Comparison of ENCODE assay signal across 29 cellular contexts in genomic region chr4:153832720-153833287, GRCh38. TPM values are rescaled to one million over a fixed set of nuclear protein-coding genes. Genes with fewer than 3 reads are reported as not detected.
"Had no signal": no experiment of that assay in that cellular context is flagged by ENCODE, and none has a peak within 500 bp of the region (broad histone marks: within the 10 kb centered on the region; RNA-seq: fewer than 3 reads in every experiment).

No MANE protein-coding gene starts in this region.

- H3K9me3 ChIP-seq: SJCRH30, SK-N-SH had no signal

- H3K27me3 ChIP-seq: brain microvascular endothelial cell, cardiac muscle cell, SJCRH30 had no signal

- H3K27ac ChIP-seq: brain microvascular endothelial cell, cardiac muscle cell, RWPE1, SJCRH30, VCaP had no signal

- H3K4me1 ChIP-seq: SJCRH30 had no signal

- H3K4me2 ChIP-seq: SK-N-SH had no signal

- H3K4me3 ChIP-seq: cardiac muscle cell, SJCRH30 had no signal

- H3K9me2 ChIP-seq: SK-N-SH had no signal

- ATAC-seq: activated T-helper 17 cell treated with anti-CD3 and anti-CD28 coated beads, Interleukin-2, amount 50 U/mL, for 72 hours; Panc1 had no signal

- DNase-seq: activated CD4-positive, alpha-beta memory T cell treated with anti-CD3 and anti-CD28 coated beads for 36 hours; activated CD4-positive, alpha-beta T cell treated with anti-CD3 and anti-CD28 coated beads, Interleukin-2, amount 10 ng/mL, durations not matched to agents 7 days and 5 days; activated CD4-positive, CD25-positive, alpha-beta regulatory T cell; activated CD8-positive, alpha-beta memory T cell treated with anti-CD3 and anti-CD28 coated beads for 24 hours; activated gamma-delta T cell; activated naive CD4-positive, alpha-beta T cell treated with anti-CD3 and anti-CD28 coated beads for 36 hours; activated T-cell treated with anti-CD3 and anti-CD28 coated beads for 4 hours; activated T-cell treated with anti-CD3 and anti-CD28 coated beads, Interleukin-2, amount 50 U/mL, for 48 hours; amygdala; brain microvascular endothelial cell; NCI-H1092; NCI-H1417; NCI-H1930; NCI-H2171; NCI-H226; NCI-H526; NCI-H774; OCI-M1; Right ventricle myocardium superior; SJCRH30; SK-N-SH; T-helper 1 cell had no signal

- H3K36me3 ChIP-seq: brain microvascular endothelial cell, cardiac muscle cell, SJCRH30 had no signal

RNA-seq across cellular contexts. Expression of gene SFRP2, which starts 43.9 kb away (rescaled TPM):
- total RNA-seq: activated CD4-positive, alpha-beta memory T cell treated with anti-CD3 and anti-CD28 coated beads for 36 hours; activated CD4-positive, alpha-beta T cell treated with anti-CD3 and anti-CD28 coated beads, Interleukin-2, amount 10 ng/mL, durations not matched to agents 7 days and 5 days; activated naive CD4-positive, alpha-beta T cell treated with anti-CD3 and anti-CD28 coated beads for 36 hours; activated T-helper 17 cell treated with anti-CD3 and anti-CD28 coated beads, Interleukin-2, amount 50 U/mL, for 72 hours; NCI-H460; Right ventricle myocardium superior; SJCRH30; T-helper 2 cell treated with Interferon-gamma antibody and Interleukin-4, amounts not matched to agents 100 ng/mL and 5 ng/mL, for 36 hours had no signal
- polyA plus RNA-seq: SK-N-SH had no signal
